ENCODE assay signal across 8 cellular contexts in genomic region chr3:196287066-196287404, GRCh38. TPM values are rescaled to one million over a fixed set of nuclear protein-coding genes. Genes with fewer than 3 reads are reported as not detected.
A peak's percentile ranks its signal among the peaks of the same experiment; 100 is the strongest.
DNase-seq lines count a peak whose midpoint lies in the region; TF ChIP-seq lines count a peak whose summit lies in the region.

No MANE protein-coding gene starts in this region.

- H3K4me1 ChIP-seq in A673 (ENCODE audit: insufficient read depth, low read length, poor library complexity, severe bottlenecking), result no peaks in the 10 kb centered on the region

- H3K36me3 Mint-ChIP-seq in activated naive CD4-positive, alpha-beta T cell treated with anti-CD3 and anti-CD28 coated beads for 36 hours (ENCODE audit: low read depth), result peaks cover 11% of the 10 kb centered on the region
- no peaks in the 10 kb centered on the region for H3K36me3 Mint-ChIP-seq in progenitor cell of endocrine pancreas (ENCODE audit: insufficient read depth)

- peak overlapping the region; percentile 100 for H3K4me3 Mint-ChIP-seq in activated naive CD4-positive, alpha-beta T cell treated with anti-CD3 and anti-CD28 coated beads for 36 hours
- peak overlapping the region; percentile 97 for H3K4me3 Mint-ChIP-seq in progenitor cell of endocrine pancreas (ENCODE audit: low read depth)

- no peak for TF ChIP-seq CTCF in A673 (conservative IDR thresholded peaks at IDR 0.05; ENCODE audit: low read depth, low read length)
- TF ChIP-seq CTCF in progenitor cell of endocrine pancreas (IDR thresholded peaks at IDR 0.05; ENCODE audit: unreplicated experiment), result no peak

- H3K9me3 Mint-ChIP-seq in activated naive CD4-positive, alpha-beta T cell treated with anti-CD3 and anti-CD28 coated beads for 36 hours, result no peaks in the 10 kb centered on the region
- H3K9me3 Mint-ChIP-seq in progenitor cell of endocrine pancreas (ENCODE audit: low read depth), result no peaks in the 10 kb centered on the region

- intact Hi-C loops in A673 (cut with micrococcal nuclease; ENCODE audit: unreplicated experiment), result no loop called here
- intact Hi-C loops in activated naive CD4-positive, alpha-beta T cell treated with anti-CD3 and anti-CD28 coated beads for 36 hours (cut with micrococcal nuclease), result loop anchor here (1.0 kb wide), 4 partner anchors 8 to 655 kb away; partner anchors contain the start of gene NCBP2
- intact Hi-C loops in head of caudate nucleus (cut with DNase I), result no loop called here

- peak overlapping the region; percentile 89 for H3K4me3 ChIP-seq in A673 (ENCODE audit: low read depth, low read length, poor library complexity, severe bottlenecking)

- H3K27ac Mint-ChIP-seq in activated naive CD4-positive, alpha-beta T cell treated with anti-CD3 and anti-CD28 coated beads for 36 hours, result peak overlapping the region; percentile 99
- H3K27ac Mint-ChIP-seq in progenitor cell of endocrine pancreas, result peak overlapping the region; percentile 99

- H3K27ac ChIP-seq in A673 (ENCODE audit: low read depth, low read length, poor library complexity, severe bottlenecking), result peak overlapping the region; percentile 92

- no peaks in the 10 kb centered on the region for H3K27me3 Mint-ChIP-seq in activated naive CD4-positive, alpha-beta T cell treated with anti-CD3 and anti-CD28 coated beads for 36 hours (ENCODE audit: low read depth)
- H3K27me3 Mint-ChIP-seq in progenitor cell of endocrine pancreas, result no peaks in the 10 kb centered on the region

- DNase-seq in A673 (ENCODE audit: low spot score), result peak; percentile 32
- peak; percentile 17 for DNase-seq in GM19238 (ENCODE audit: insufficient read length, low spot score)
- peak; percentile 52 to 61 for DNase-seq in Kasumi-1 (lab: John Stamatoyannopoulos, UW)
- peak; percentile 49 for DNase-seq in activated naive CD4-positive, alpha-beta T cell treated with anti-CD3 and anti-CD28 coated beads for 36 hours
- peak in 34 of 42 donors; percentile 6 to 52 (median 23) for DNase-seq in head of caudate nucleus
- DNase-seq in progenitor cell of endocrine pancreas (ENCODE audit: low spot score, unreplicated experiment), result no peak
- no peak for DNase-seq in COLO829 (ENCODE audit: low spot score)
- DNase-seq in cortex of kidney (lab: John Stamatoyannopoulos, UW), result no peak

- H3K4me1 Mint-ChIP-seq in activated naive CD4-positive, alpha-beta T cell treated with anti-CD3 and anti-CD28 coated beads for 36 hours (ENCODE audit: low read depth), result peaks cover 39% of the 10 kb centered on the region
- peaks cover 16% of the 10 kb centered on the region for H3K4me1 Mint-ChIP-seq in progenitor cell of endocrine pancreas (ENCODE audit: low read depth)

- BruUV-seq in A673 (replicated peaks; lab: Mats Ljungman, UMichigan), result TSS peak; percentile 34

- H3K27me3 ChIP-seq in A673 (replicated peaks; ENCODE audit: insufficient read depth, low read depth, low read length, poor library complexity), result no peaks in the 10 kb centered on the region

- CTCF ChIA-PET in A673 (lab: Charles Lee), result no interaction called here
- CTCF ChIA-PET in activated naive CD4-positive, alpha-beta T cell treated with anti-CD3 and anti-CD28 coated beads for 36 hours (lab: Charles Lee), result no interaction called here

- H3K9me3 ChIP-seq in A673 (ENCODE audit: low read depth, low read length, poor library complexity, severe bottlenecking), result no peaks in the 10 kb centered on the region

- H3K36me3 ChIP-seq in A673 (ENCODE audit: insufficient read depth, low read length, poor library complexity, severe bottlenecking), result no peaks in the 10 kb centered on the region

- POLR2A ChIA-PET in A673 (lab: Charles Lee; ENCODE audit: low non-redundant PET), result no interaction called here

RNA-seq across cellular contexts. Expression of gene PCYT1A, which starts 0.5 kb away (rescaled TPM):
- 62.3 and 63.2 TPM in 2 replicates for total RNA-seq in A673 (2021)
- 10 to 100 TPM; 27.4 to 28.4 TPM for total RNA-seq in activated naive CD4-positive, alpha-beta T cell treated with anti-CD3 and anti-CD28 coated beads for 36 hours
- total RNA-seq in progenitor cell of endocrine pancreas, result 33.9 and 42.9 TPM in 2 replicates

RNA-seq across cellular contexts. Expression of gene DYNLT2B, which starts 31.0 kb away (rescaled TPM):
- total RNA-seq in A673 (2021) (23.3 and 24.6 TPM in 2 replicates), progenitor cell of endocrine pancreas (34.4 and 40.5 TPM in 2 replicates)
- 10 to 100 TPM; 13.3 TPM for total RNA-seq in activated naive CD4-positive, alpha-beta T cell treated with anti-CD3 and anti-CD28 coated beads for 36 hours

RNA-seq across cellular contexts. Expression of gene TM4SF19, which starts 51.2 kb away (rescaled TPM):
- total RNA-seq in A673 (2021) (not detected in 2 replicates), progenitor cell of endocrine pancreas (not detected in 2 replicates)
- not detected for total RNA-seq in activated naive CD4-positive, alpha-beta T cell treated with anti-CD3 and anti-CD28 coated beads for 36 hours

Comparison
In these comparisons a context has a peak if more than half of its experiments do, and no peak if none do; other contexts are left out.
1. DNase-seq: peak in A673 (single experiment), GM19238 (single experiment), Kasumi-1 (2 of 2), activated naive CD4-positive, alpha-beta T cell treated with anti-CD3 and anti-CD28 coated beads for 36 hours (single experiment) and head of caudate nucleus (34 of 42); none in progenitor cell of endocrine pancreas (single experiment), COLO829 (single experiment) and cortex of kidney (single experiment).